ENCODE assay signal across 22 cellular contexts in genomic region chr15:42286445-42287029, GRCh38. TPM values are rescaled to one million over a fixed set of nuclear protein-coding genes. Genes with fewer than 3 reads are reported as not detected.
DNase-seq lines count a peak whose midpoint lies in the region; ATAC-seq and TF ChIP-seq lines count a peak whose summit lies in the region.
"Had no signal": no experiment of that assay in that cellular context is flagged by ENCODE, and none has a peak within 500 bp of the region (broad histone marks: within the 10 kb centered on the region; RNA-seq: fewer than 3 reads in every experiment).

No MANE protein-coding gene starts in this region.

- BruUV-seq in MCF 10A (replicated peaks; lab: Mats Ljungman, UMichigan), result no TSS peak
- BruUV-seq in mammary epithelial cell (replicated peaks; lab: Mats Ljungman, UMichigan), result no TSS peak

- no peaks in the 10 kb centered on the region for H4K20me1 ChIP-seq in mammary epithelial cell (ENCODE audit: insufficient read depth, low read length)

- peaks cover 10% of the 10 kb centered on the region for H3K36me3 ChIP-seq in mammary epithelial cell (ENCODE audit: insufficient read depth, low read length)

- H3K4me1 Mint-ChIP-seq in MCF 10A (ENCODE audit: insufficient read depth, unreplicated experiment), result peaks cover 11% of the 10 kb centered on the region
- H3K4me1 Mint-ChIP-seq: IgD-negative memory B cell had no signal

- dilution Hi-C loops in mammary epithelial cell (cut with HindIII; ENCODE audit: low sequenced_read_pairs), result no loop called here

- DNase-seq in MCF 10A (ENCODE audit: unreplicated experiment), result peak; percentile 46
- DNase-seq in mammary epithelial cell, result no peak
- DNase-seq in SKM-1 treated with dmso at 0.1 percent for 144 hours (lab: John Stamatoyannopoulos, UW; ENCODE audit: unreplicated experiment), result peak; percentile 49
- DNase-seq in fibroblast of villous mesenchyme (ENCODE audit: low read depth), result peak; percentile 93
- DNase-seq in kidney tubule cell (ENCODE audit: low spot score), result no peak
- DNase-seq: activated CD4-positive, CD25-positive, alpha-beta regulatory T cell; activated naive CD8-positive, alpha-beta T cell treated with anti-CD3 and anti-CD28 coated beads, Interleukin-2, amount 50 U/mL, for 24 hours; CD4-positive, CD25-positive, alpha-beta regulatory T cell; DMS53; effector CD8-positive, alpha-beta T cell; hippocampal formation; midbrain; NCI-H1092; NCI-H2107; NCI-H510A treated with DMSO at 0.1 percent for 48 hours; psoas muscle; SHP77; T-helper 2 cell had no signal

- no peak overlapping the region for H3K4me3 Mint-ChIP-seq in MCF 10A (ENCODE audit: unreplicated experiment)
- H3K4me3 Mint-ChIP-seq: activated naive CD8-positive, alpha-beta T cell treated with anti-CD3 and anti-CD28 coated beads, Interleukin-2, amount 50 U/mL, for 24 hours; CD4-positive, CD25-positive, alpha-beta regulatory T cell; IgD-negative memory B cell had no signal

- TF ChIP-seq CTCF in MCF 10A (IDR thresholded peaks at IDR 0.05; ENCODE audit: unreplicated experiment) (no peak), mammary epithelial cell (conservative IDR thresholded peaks at IDR 0.05 in 1 of 2, IDR thresholded peaks at IDR 0.05 in 1 of 2; ENCODE audit: extremely low read depth in 1 of 2, insufficient read depth in 1 of 2, low read depth in 1 of 2, low read length in 2 of 2) (no peak), fibroblast of villous mesenchyme (IDR thresholded peaks at IDR 0.05; ENCODE audit: insufficient read depth, low read depth, low read length) (no peak)

- H3K4me1 ChIP-seq in mammary epithelial cell (ENCODE audit: insufficient read depth, low read length), result no peaks in the 10 kb centered on the region

- H3K36me3 Mint-ChIP-seq in MCF 10A (ENCODE audit: insufficient read depth, unreplicated experiment), result peaks cover 20% of the 10 kb centered on the region

- H3K4me2 ChIP-seq in mammary epithelial cell (ENCODE audit: insufficient read depth, low read depth, low read length), result no peak overlapping the region

- CTCF ChIA-PET in MCF 10A (lab: Yijun Ruan, JAX), result interaction anchor here (1.3 kb wide), 1 partner anchor 9 kb away, joined by 4 read pairs; no protein-coding TSS in a partner anchor
- CTCF ChIA-PET in mammary epithelial cell (lab: Charles Lee; ENCODE audit: low non-redundant PET), result interaction anchor here (0.5 kb wide), 2 partner anchors 46 to 1246 kb away, joined by 5 to 22 read pairs; no protein-coding TSS in a partner anchor

- WGBS in mammary epithelial cell (ENCODE audit: low coverage, missing lambda C conversion rate), result 91% methylated on average over 4 of the region's 4 CpGs

- H3K27me3 ChIP-seq in mammary epithelial cell (ENCODE audit: insufficient read depth, low read length), result no peaks in the 10 kb centered on the region

- in situ Hi-C loops in mammary epithelial cell (cut with MboI; ENCODE audit: low sequenced_read_pairs in 2 of 2), result no loop called here

- no peaks in the 10 kb centered on the region for H3K9me3 Mint-ChIP-seq in MCF 10A (ENCODE audit: unreplicated experiment)
- H3K9me3 Mint-ChIP-seq: activated naive CD8-positive, alpha-beta T cell treated with anti-CD3 and anti-CD28 coated beads, Interleukin-2, amount 50 U/mL, for 24 hours; CD4-positive, CD25-positive, alpha-beta regulatory T cell; IgD-negative memory B cell had no signal

- intact Hi-C loops in MCF 10A (cut with micrococcal nuclease), result no loop called here
- intact Hi-C loops in mammary epithelial cell (cut with micrococcal nuclease), result no loop called here

- H3K27me3 Mint-ChIP-seq in MCF 10A (ENCODE audit: insufficient read depth, unreplicated experiment), result no peaks in the 10 kb centered on the region
- H3K27me3 Mint-ChIP-seq: activated naive CD8-positive, alpha-beta T cell treated with anti-CD3 and anti-CD28 coated beads, Interleukin-2, amount 50 U/mL, for 24 hours; CD4-positive, CD25-positive, alpha-beta regulatory T cell; IgD-negative memory B cell had no signal

- no peaks in the 10 kb centered on the region for H3K79me2 ChIP-seq in mammary epithelial cell (ENCODE audit: insufficient read depth, low read length)

- POLR2A ChIA-PET in MCF 10A (lab: Yijun Ruan, JAX), result interaction anchor here (1.3 to 3.9 kb wide), 3 partner anchors 12 to 13 kb away, joined by 4 to 39 read pairs (median 5); partner anchors contain the start of genes GANC and TMEM87A

- H3K27ac Mint-ChIP-seq in MCF 10A (ENCODE audit: low read depth, unreplicated experiment), result no peak overlapping the region
- H3K27ac Mint-ChIP-seq: activated naive CD8-positive, alpha-beta T cell treated with anti-CD3 and anti-CD28 coated beads, Interleukin-2, amount 50 U/mL, for 24 hours; CD4-positive, CD25-positive, alpha-beta regulatory T cell; IgD-negative memory B cell had no signal

- no peak overlapping the region for H2AFZ ChIP-seq in mammary epithelial cell (ENCODE audit: low read depth, low read length)

- no peak overlapping the region for H3K27ac ChIP-seq in mammary epithelial cell (ENCODE audit: insufficient read depth, low read depth, low read length)
- H3K27ac ChIP-seq: psoas muscle had no signal

- ATAC-seq in HG02852 (IDR thresholded peaks at IDR 0.05; ENCODE audit: unreplicated experiment) (no peak), HG03108 (IDR thresholded peaks at IDR 0.05; ENCODE audit: unreplicated experiment) (no peak), GM21825 (IDR thresholded peaks at IDR 0.05; ENCODE audit: unreplicated experiment) (no peak)
- ATAC-seq: activated naive CD8-positive, alpha-beta T cell treated with anti-CD3 and anti-CD28 coated beads, Interleukin-2, amount 50 U/mL, for 24 hours; psoas muscle had no signal

- H3K4me3 ChIP-seq in mammary epithelial cell (replicated peaks in 1 of 3; ENCODE audit: insufficient read depth in 1 of 3, low read depth in 2 of 3, low read length in 3 of 3), result no peak overlapping the region
- no peak overlapping the region for H3K4me3 ChIP-seq in fibroblast of villous mesenchyme (ENCODE audit: low read depth, low read length)
- H3K4me3 ChIP-seq: psoas muscle had no signal

- H3K9ac ChIP-seq in mammary epithelial cell (ENCODE audit: insufficient read depth, low read length), result no peak overlapping the region

- H3K9me3 ChIP-seq in mammary epithelial cell (replicated peaks; ENCODE audit: insufficient read depth, low read length), result no peaks in the 10 kb centered on the region
- H3K9me3 ChIP-seq: psoas muscle had no signal

RNA-seq across cellular contexts. Expression of gene TMEM87A, which starts 13.3 kb away (rescaled TPM):
- total RNA-seq in MCF 10A (2022) (51.3 and 52.3 TPM in 2 replicates), mammary epithelial cell (100 to 1,000 TPM in 1 of 2 donors, 10 to 100 TPM in 1; 56.3 to 103 TPM), fibroblast of villous mesenchyme (70.9 and 79.9 TPM in 2 replicates)
- polyA plus RNA-seq in mammary epithelial cell, result 29.5 TPM
- 72.6 TPM for polyA minus RNA-seq in mammary epithelial cell

RNA-seq across cellular contexts. Expression of gene GANC, which starts 13.5 kb away (rescaled TPM):
- 24.0 and 31.7 TPM in 2 replicates for total RNA-seq in MCF 10A (2022)
- 10 to 100 TPM; 34.0 to 45.7 TPM for total RNA-seq in mammary epithelial cell
- polyA plus RNA-seq in mammary epithelial cell, result 12.8 TPM
- 118 TPM for polyA minus RNA-seq in mammary epithelial cell
- total RNA-seq in fibroblast of villous mesenchyme, result 22.5 and 25.5 TPM in 2 replicates

Comparison
In these comparisons a context has a peak if more than half of its experiments do, and no peak if none do; other contexts are left out.
1. DNase-seq: peak in MCF 10A (single experiment), SKM-1 treated with dmso at 0.1 percent for 144 hours (single experiment) and fibroblast of villous mesenchyme (single experiment); none in mammary epithelial cell (single experiment) and kidney tubule cell (single experiment).